12 cellular contexts compared by ENCODE assay signal in genomic region chr2:38438536-38439225, GRCh38.
A peak's percentile ranks its signal among the peaks of the same experiment; 100 is the strongest.
DNase-seq lines count a peak whose midpoint lies in the region; ATAC-seq lines count a peak whose summit lies in the region.
"Had no signal": no experiment of that assay in that cellular context is flagged by ENCODE, and none has a peak within 500 bp of the region (broad histone marks: within the 10 kb centered on the region; RNA-seq: fewer than 3 reads in every experiment).

No MANE protein-coding gene starts in this region.

- H3K27ac ChIP-seq in stomach smooth muscle (ENCODE audit: low read length), result peak overlapping the region; percentile 32
- H3K27ac ChIP-seq: coronary artery, prostate gland had no signal

- no peak overlapping the region for H3K9ac ChIP-seq in stomach smooth muscle (ENCODE audit: low read length in 2 of 2)

- no peaks in the 10 kb centered on the region for H3K27me3 ChIP-seq in stomach smooth muscle (ENCODE audit: control insufficient read depth in 1 of 2, insufficient read depth in 2 of 2, low read length in 2 of 2)

- no peaks in the 10 kb centered on the region for H3K9me3 ChIP-seq in stomach smooth muscle (ENCODE audit: control insufficient read depth in 2 of 2, low read length in 2 of 2)
- H3K9me3 ChIP-seq: prostate gland had no signal

- H3K4me1 Mint-ChIP-seq in activated CD4-positive, alpha-beta memory T cell treated with anti-CD3 and anti-CD28 coated beads for 36 hours (ENCODE audit: low read depth), result peaks cover 8% of the 10 kb centered on the region
- H3K4me1 Mint-ChIP-seq in activated CD4-positive, alpha-beta memory T cell treated with anti-CD3 and anti-CD28 coated beads, Interleukin-2, amount 10 ng/mL, durations not matched to agents 7 days and 5 days, result peaks cover 6% of the 10 kb centered on the region
- H3K4me1 Mint-ChIP-seq: IgD-negative memory B cell had no signal

- H3K27me3 Mint-ChIP-seq in activated CD4-positive, alpha-beta memory T cell treated with anti-CD3 and anti-CD28 coated beads for 36 hours, result peaks cover 16% of the 10 kb centered on the region
- H3K27me3 Mint-ChIP-seq in activated CD4-positive, alpha-beta memory T cell treated with anti-CD3 and anti-CD28 coated beads, Interleukin-2, amount 10 ng/mL, durations not matched to agents 7 days and 5 days, result peaks cover 10% of the 10 kb centered on the region

- no peaks in the 10 kb centered on the region for H3K36me3 ChIP-seq in stomach smooth muscle (ENCODE audit: control insufficient read depth in 2 of 2, insufficient read depth in 2 of 2, low read length in 2 of 2)
- H3K36me3 ChIP-seq: prostate gland had no signal

- CTCF ChIA-PET in activated CD4-positive, alpha-beta memory T cell treated with anti-CD3 and anti-CD28 coated beads for 36 hours (lab: Charles Lee), result interaction anchor here (0.6 kb wide), 1 partner anchor 143 kb away, joined by 4 read pairs; no protein-coding TSS in a partner anchor
- CTCF ChIA-PET in activated CD4-positive, alpha-beta memory T cell treated with anti-CD3 and anti-CD28 coated beads, Interleukin-2, amount 10 ng/mL, durations not matched to agents 7 days and 5 days (lab: Charles Lee), result no interaction called here

- H3K27ac Mint-ChIP-seq in activated CD4-positive, alpha-beta memory T cell treated with anti-CD3 and anti-CD28 coated beads for 36 hours, result no peak overlapping the region
- H3K27ac Mint-ChIP-seq in activated CD4-positive, alpha-beta memory T cell treated with anti-CD3 and anti-CD28 coated beads, Interleukin-2, amount 10 ng/mL, durations not matched to agents 7 days and 5 days, result no peak overlapping the region
- H3K27ac Mint-ChIP-seq: IgD-negative memory B cell had no signal

- DNase-seq in activated CD4-positive, alpha-beta memory T cell treated with anti-CD3 and anti-CD28 coated beads for 36 hours, result peak; percentile 12
- no peak for DNase-seq in activated CD4-positive, alpha-beta memory T cell treated with anti-CD3 and anti-CD28 coated beads, Interleukin-2, amount 10 ng/mL, durations not matched to agents 7 days and 5 days
- peak; percentile 15 for DNase-seq in NCI-H69 (lab: John Stamatoyannopoulos, UW)
- DNase-seq in NCI-H748 treated with DMSO at 0.1 percent for 48 hours (lab: John Stamatoyannopoulos, UW), result no peak
- no peak for DNase-seq in NOMO-1 treated with dmso at 0.1 percent for 144 hours (lab: John Stamatoyannopoulos, UW; ENCODE audit: unreplicated experiment)
- no peak for DNase-seq in NCI-H1092 (lab: John Stamatoyannopoulos, UW)
- DNase-seq: stimulated activated CD8-positive, alpha-beta memory T cell treated with anti-CD3 and anti-CD28 coated beads, Interleukin-4, amount 100 ng/mL, for 48 hours had no signal

- H3K4me3 ChIP-seq in stomach smooth muscle (ENCODE audit: low read length in 2 of 2), result no peak overlapping the region
- H3K4me3 ChIP-seq: coronary artery, prostate gland had no signal

- H3K4me3 Mint-ChIP-seq in activated CD4-positive, alpha-beta memory T cell treated with anti-CD3 and anti-CD28 coated beads for 36 hours, result no peak overlapping the region
- no peak overlapping the region for H3K4me3 Mint-ChIP-seq in activated CD4-positive, alpha-beta memory T cell treated with anti-CD3 and anti-CD28 coated beads, Interleukin-2, amount 10 ng/mL, durations not matched to agents 7 days and 5 days
- H3K4me3 Mint-ChIP-seq: IgD-negative memory B cell had no signal

- no peaks in the 10 kb centered on the region for H3K36me3 Mint-ChIP-seq in activated CD4-positive, alpha-beta memory T cell treated with anti-CD3 and anti-CD28 coated beads for 36 hours
- H3K36me3 Mint-ChIP-seq in activated CD4-positive, alpha-beta memory T cell treated with anti-CD3 and anti-CD28 coated beads, Interleukin-2, amount 10 ng/mL, durations not matched to agents 7 days and 5 days (ENCODE audit: low read depth), result no peaks in the 10 kb centered on the region

- H3K4me1 ChIP-seq in stomach smooth muscle (ENCODE audit: control insufficient read depth, insufficient read depth, low read length), result peaks cover 31% of the 10 kb centered on the region

- intact Hi-C loops in activated CD4-positive, alpha-beta memory T cell treated with anti-CD3 and anti-CD28 coated beads for 36 hours (cut with micrococcal nuclease), result no loop called here

- no peaks in the 10 kb centered on the region for H3K9me3 Mint-ChIP-seq in activated CD4-positive, alpha-beta memory T cell treated with anti-CD3 and anti-CD28 coated beads for 36 hours
- no peaks in the 10 kb centered on the region for H3K9me3 Mint-ChIP-seq in activated CD4-positive, alpha-beta memory T cell treated with anti-CD3 and anti-CD28 coated beads, Interleukin-2, amount 10 ng/mL, durations not matched to agents 7 days and 5 days

- POLR2A ChIA-PET in activated CD4-positive, alpha-beta memory T cell treated with anti-CD3 and anti-CD28 coated beads for 36 hours (lab: Charles Lee), result interaction anchor here (0.9 kb wide), 1 partner anchor 62 kb away, joined by 4 read pairs; no protein-coding TSS in a partner anchor
- POLR2A ChIA-PET in activated CD4-positive, alpha-beta memory T cell treated with anti-CD3 and anti-CD28 coated beads, Interleukin-2, amount 10 ng/mL, durations not matched to agents 7 days and 5 days (lab: Charles Lee), result interaction anchor here (0.6 kb wide), 1 partner anchor 76 kb away, joined by 3 read pairs; no protein-coding TSS in a partner anchor

- ATAC-seq in HG02588 (IDR thresholded peaks at IDR 0.05; ENCODE audit: unreplicated experiment), result peak; percentile 79

Comparison
In these comparisons a context has a peak if more than half of its experiments do, and no peak if none do; other contexts are left out.
1. DNase-seq: peak in activated CD4-positive, alpha-beta memory T cell treated with anti-CD3 and anti-CD28 coated beads for 36 hours (single experiment) and NCI-H69 (single experiment); none in activated CD4-positive, alpha-beta memory T cell treated with anti-CD3 and anti-CD28 coated beads, Interleukin-2, amount 10 ng/mL, durations not matched to agents 7 days and 5 days (single experiment), NCI-H748 treated with DMSO at 0.1 percent for 48 hours (single experiment), NOMO-1 treated with dmso at 0.1 percent for 144 hours (single experiment) and NCI-H1092 (single experiment).